28 cellular contexts compared by ENCODE assay signal in genomic region chr9:109050444-109050843, GRCh38.
"Had no signal": no experiment of that assay in that cellular context is flagged by ENCODE, and none has a peak within 500 bp of the region (broad histone marks: within the 10 kb centered on the region; RNA-seq: fewer than 3 reads in every experiment).

No MANE protein-coding gene starts in this region.

- ATAC-seq: left colon; left lung; lower lobe of right lung; naive thymus-derived CD8-positive, alpha-beta T cell; pancreas; psoas muscle; sciatic nerve; stimulated activated naive B cell treated with anti-CD40 and anti-IgM and Interleukin-4, amounts not matched to agents 10 μg/mL and 1 μg/mL and 100 μg/mL, for 72 hours; stimulated activated naive CD8-positive, alpha-beta T cell treated with anti-CD3 and anti-CD28 coated beads, Interleukin-15, Interleukin-2, amounts not matched to agents 100 U/mL and 50 U/mL, for 24 hours; upper lobe of right lung had no signal

- H3K4me3 ChIP-seq: left lung, lower lobe of right lung, pancreas, psoas muscle, skin epidermis, stomach, testis, thyroid gland, upper lobe of right lung had no signal

- H3K9me3 Mint-ChIP-seq: naive thymus-derived CD8-positive, alpha-beta T cell; nephron; neural crest cell; stimulated activated naive B cell treated with anti-CD40 and anti-IgM and Interleukin-4, amounts not matched to agents 10 μg/mL and 1 μg/mL and 100 μg/mL, for 72 hours had no signal

- H3K4me1 Mint-ChIP-seq: nephron; stimulated activated naive B cell treated with anti-CD40 and anti-IgM and Interleukin-4, amounts not matched to agents 10 μg/mL and 1 μg/mL and 100 μg/mL, for 72 hours had no signal

- H3K4me1 ChIP-seq: left lung, lower lobe of right lung, pancreas, psoas muscle, thyroid gland, upper lobe of right lung had no signal

- H3K9me3 ChIP-seq: left lung, lower lobe of right lung, pancreas, psoas muscle, stomach, testis, thyroid gland, upper lobe of right lung had no signal

- H3K4me3 Mint-ChIP-seq: naive thymus-derived CD8-positive, alpha-beta T cell; nephron; neural crest cell; stimulated activated naive B cell treated with anti-CD40 and anti-IgM and Interleukin-4, amounts not matched to agents 10 μg/mL and 1 μg/mL and 100 μg/mL, for 72 hours had no signal

- H3K27me3 ChIP-seq: left lung, pancreas, stomach, testis, thyroid gland, upper lobe of right lung had no signal

- H3K27ac Mint-ChIP-seq: nephron; stimulated activated naive B cell treated with anti-CD40 and anti-IgM and Interleukin-4, amounts not matched to agents 10 μg/mL and 1 μg/mL and 100 μg/mL, for 72 hours had no signal

- DNase-seq: head of caudate nucleus; hippocampal formation; kidney glomerular epithelial cell; left colon; left lung; lower lobe of right lung; mammary epithelial cell; mesenchymal stem cell; naive thymus-derived CD8-positive, alpha-beta T cell; nucleus accumbens; pancreas; posterior cingulate gyrus; psoas muscle; stimulated activated CD4-positive, alpha-beta T cell treated with anti-CD3 and anti-CD28 coated beads, Interleukin-12 subunit alpha, Interleukin-12 subunit beta, amount 100 ng/mL, for 4 hours; stimulated activated CD4-positive, alpha-beta T cell treated with anti-CD3 and anti-CD28 coated beads, Interleukin-15, amount 100 ng/mL, for 24 hours; stimulated activated CD4-positive, alpha-beta T cell treated with anti-CD3 and anti-CD28 coated beads, Interleukin-2, amount 100 ng/mL, for 24 hours; stimulated activated CD4-positive, alpha-beta T cell treated with anti-CD3 and anti-CD28 coated beads, Interleukin-4, amount 100 ng/mL, for 1 hour; stimulated activated naive B cell treated with anti-CD40 and anti-IgM and Interleukin-4, amounts not matched to agents 10 μg/mL and 1 μg/mL and 100 μg/mL, for 72 hours; stimulated activated naive CD8-positive, alpha-beta T cell treated with anti-CD3 and anti-CD28 coated beads, Interleukin-15, Interleukin-2, amounts not matched to agents 100 U/mL and 50 U/mL, for 24 hours; stomach; testis; thyroid gland; trophoblast cell; upper lobe of right lung had no signal

- H3K27ac ChIP-seq: left lung, lower lobe of right lung, pancreas, psoas muscle, skin epidermis, stomach, testis, thyroid gland, upper lobe of right lung had no signal

- H3K27me3 Mint-ChIP-seq: naive thymus-derived CD8-positive, alpha-beta T cell; stimulated activated naive B cell treated with anti-CD40 and anti-IgM and Interleukin-4, amounts not matched to agents 10 μg/mL and 1 μg/mL and 100 μg/mL, for 72 hours had no signal
